Comparison of ENCODE assay signal across 2 cellular contexts in genomic region chr10:1399431-1400120, GRCh38.
TF ChIP-seq lines count a peak whose summit lies in the region.

No MANE protein-coding gene starts in this region.

TF ChIP-seq in GM23338, 12 proteins besides CTCF, POLR2A, EP300 and RAD21:
- no peak for TF ChIP-seq STAT1 (IDR thresholded peaks at IDR 0.05; ENCODE audit: unreplicated experiment)
- no peak for TF ChIP-seq JUNB (IDR thresholded peaks at IDR 0.05; ENCODE audit: unreplicated experiment)
- TF ChIP-seq CREB1 (CRISPR knock-in tag; IDR thresholded peaks at IDR 0.05; ENCODE audit: low read depth) = no peak
- TF ChIP-seq ZNF462 (CRISPR knock-in tag; IDR thresholded peaks at IDR 0.05) = no peak
- TF ChIP-seq EZH2phosphoT487 (IDR thresholded peaks at IDR 0.05; ENCODE audit: unreplicated experiment) = no peak
- no peak for TF ChIP-seq ZNF114 (CRISPR knock-in tag; IDR thresholded peaks at IDR 0.05)
- TF ChIP-seq, protein P1, sequence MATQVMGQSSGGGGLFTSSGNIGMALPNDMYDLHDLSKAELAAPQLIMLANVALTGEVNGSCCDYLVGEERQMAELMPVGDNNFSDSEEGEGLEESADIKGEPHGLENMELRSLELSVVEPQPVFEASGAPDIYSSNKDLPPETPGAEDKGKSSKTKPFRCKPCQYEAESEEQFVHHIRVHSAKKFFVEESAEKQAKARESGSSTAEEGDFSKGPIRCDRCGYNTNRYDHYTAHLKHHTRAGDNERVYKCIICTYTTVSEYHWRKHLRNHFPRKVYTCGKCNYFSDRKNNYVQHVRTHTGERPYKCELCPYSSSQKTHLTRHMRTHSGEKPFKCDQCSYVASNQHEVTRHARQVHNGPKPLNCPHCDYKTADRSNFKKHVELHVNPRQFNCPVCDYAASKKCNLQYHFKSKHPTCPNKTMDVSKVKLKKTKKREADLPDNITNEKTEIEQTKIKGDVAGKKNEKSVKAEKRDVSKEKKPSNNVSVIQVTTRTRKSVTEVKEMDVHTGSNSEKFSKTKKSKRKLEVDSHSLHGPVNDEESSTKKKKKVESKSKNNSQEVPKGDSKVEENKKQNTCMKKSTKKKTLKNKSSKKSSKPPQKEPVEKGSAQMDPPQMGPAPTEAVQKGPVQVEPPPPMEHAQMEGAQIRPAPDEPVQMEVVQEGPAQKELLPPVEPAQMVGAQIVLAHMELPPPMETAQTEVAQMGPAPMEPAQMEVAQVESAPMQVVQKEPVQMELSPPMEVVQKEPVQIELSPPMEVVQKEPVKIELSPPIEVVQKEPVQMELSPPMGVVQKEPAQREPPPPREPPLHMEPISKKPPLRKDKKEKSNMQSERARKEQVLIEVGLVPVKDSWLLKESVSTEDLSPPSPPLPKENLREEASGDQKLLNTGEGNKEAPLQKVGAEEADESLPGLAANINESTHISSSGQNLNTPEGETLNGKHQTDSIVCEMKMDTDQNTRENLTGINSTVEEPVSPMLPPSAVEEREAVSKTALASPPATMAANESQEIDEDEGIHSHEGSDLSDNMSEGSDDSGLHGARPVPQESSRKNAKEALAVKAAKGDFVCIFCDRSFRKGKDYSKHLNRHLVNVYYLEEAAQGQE (IDR thresholded peaks at IDR 0.05; ENCODE audit: unreplicated experiment) = no peak

TF ChIP-seq in H1, 55 proteins besides CTCF, POLR2A, EP300 and RAD21:
- TF ChIP-seq TAF7 (optimal IDR thresholded peaks at IDR 0.05; ENCODE audit: borderline replicate concordance, low read depth, low read length) (no peak), PHF8 (conservative IDR thresholded peaks at IDR 0.05; ENCODE audit: low read depth, low read length) (no peak), SRF (IDR thresholded peaks at IDR 0.05; ENCODE audit: low read depth, low read length) (no peak), SIX5 (IDR thresholded peaks at IDR 0.05; ENCODE audit: low read depth, low read length) (no peak), SUZ12 (IDR thresholded peaks at IDR 0.05; ENCODE audit: low read length) (no peak), HDAC6 (IDR thresholded peaks at IDR 0.05; ENCODE audit: low read depth, low read length) (no peak), RBBP5 (IDR thresholded peaks at IDR 0.05; ENCODE audit: borderline replicate concordance, low read depth, low read length) (no peak), EZH2 (IDR thresholded peaks at IDR 0.05; ENCODE audit: low read depth, low read length, severe bottlenecking) (no peak)
